Comparison of ENCODE assay signal across 34 cellular contexts in the genomic region with DNA sequence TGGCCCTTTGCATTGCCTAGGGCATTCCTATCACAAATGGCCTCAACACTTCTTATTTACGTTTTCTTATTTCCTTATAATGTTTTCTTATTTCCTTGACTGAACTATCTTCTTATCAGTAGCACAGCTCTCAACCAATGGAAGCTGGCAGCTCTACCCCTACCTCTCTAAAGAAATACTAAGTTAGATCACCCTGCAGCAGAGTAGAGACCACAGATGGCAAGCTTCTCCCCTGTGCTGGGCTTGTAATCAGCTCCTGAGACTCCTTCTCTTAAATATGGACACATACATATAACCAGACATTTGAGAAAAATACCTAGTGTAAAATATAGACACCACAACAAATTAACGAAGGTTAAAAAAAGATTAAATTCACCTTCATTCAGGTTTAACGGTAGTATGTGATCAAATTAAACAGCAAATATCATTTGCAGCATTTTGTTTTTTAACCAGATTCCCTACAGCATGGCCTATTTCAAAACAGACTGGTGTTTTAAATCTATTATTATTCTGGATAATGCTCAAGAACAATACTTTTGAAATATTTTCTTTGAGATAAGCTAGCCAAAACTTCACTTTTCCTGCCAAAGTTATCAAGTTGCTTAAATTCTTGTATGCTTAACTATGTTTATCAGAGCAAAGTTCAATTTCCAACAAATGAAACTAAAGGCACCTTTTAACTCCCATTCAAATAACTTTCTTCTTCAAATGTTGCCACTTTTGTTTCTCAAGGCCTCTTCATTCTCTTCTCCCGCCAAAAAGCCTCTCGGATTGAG. TPM values are rescaled to one million over a fixed set of nuclear protein-coding genes. Genes with fewer than 3 reads are reported as not detected.
DNase-seq lines count a peak whose midpoint lies in the region; FAIRE-seq and TF ChIP-seq lines count a peak whose summit lies in the region.
"Had no signal": no experiment of that assay in that cellular context is flagged by ENCODE, and none has a peak within 500 bp of the region (broad histone marks: within the 10 kb centered on the region; RNA-seq: fewer than 3 reads in every experiment).

No MANE protein-coding gene starts in this region.

- no TSS peak for BruUV-seq in endothelial cell of umbilical vein (replicated peaks; lab: Mats Ljungman, UMichigan)

- H3K27me3 Mint-ChIP-seq in osteocyte (ENCODE audit: unreplicated experiment): no peaks in the 10 kb centered on the region
- H3K27me3 Mint-ChIP-seq: activated CD8-positive, alpha-beta memory T cell treated with anti-CD3 and anti-CD28 coated beads, Interleukin-2, amount 10 ng/mL, durations not matched to agents 7 days and 5 days had no signal

- 36% methylated on average over 5 of the region's 5 CpGs for WGBS in liver
- WGBS in esophagus muscularis mucosa: 86% methylated on average over 5 of the region's 5 CpGs

- H3K9me3 ChIP-seq in endothelial cell of umbilical vein (replicated peaks; ENCODE audit: control insufficient read depth, insufficient read depth, low read length): no peaks in the 10 kb centered on the region
- H3K9me3 ChIP-seq in liver (ENCODE audit: control insufficient read depth in 4 of 4, low read length in 3 of 4): no peaks in the 10 kb centered on the region
- no peaks in the 10 kb centered on the region for H3K9me3 ChIP-seq in tibial artery
- peaks cover 0 to 10% (median 6%) of the 10 kb centered on the region in 4 donors for H3K9me3 ChIP-seq in esophagus muscularis mucosa
- H3K9me3 ChIP-seq: colonic mucosa, MG63, SK-N-SH, upper lobe of left lung had no signal

- H3K9me3 Mint-ChIP-seq in osteocyte (ENCODE audit: unreplicated experiment): peaks cover 14% of the 10 kb centered on the region

- dilution Hi-C loops in endothelial cell of umbilical vein (cut with MboI; ENCODE audit: extremely low pct_ligation_motif_present, low sequenced_read_pairs): no loop called here

- no peak overlapping the region for H3K9ac ChIP-seq in endothelial cell of umbilical vein (replicated peaks; ENCODE audit: extremely low read depth, insufficient read depth, low read length)
- no peak overlapping the region for H3K9ac ChIP-seq in liver (ENCODE audit: low read depth in 1 of 2, low read length in 2 of 2)
- H3K9ac ChIP-seq: parathyroid adenoma, SK-N-SH had no signal

- no peak overlapping the region for H3K4me2 ChIP-seq in endothelial cell of umbilical vein (ENCODE audit: insufficient read depth, low read length)
- H3K4me2 ChIP-seq: SK-N-SH had no signal

- no peak overlapping the region for H3K4me3 ChIP-seq in astrocyte of the cerebellum (ENCODE audit: low read depth, low read length)
- no peak overlapping the region for H3K4me3 ChIP-seq in endothelial cell of umbilical vein (replicated peaks in 1 of 3; ENCODE audit: insufficient read depth in 1 of 3, low read depth in 1 of 3, low read length in 3 of 3)
- H3K4me3 ChIP-seq in liver (ENCODE audit: low read depth in 1 of 3, low read length in 3 of 3): peak overlapping the region in 2 of 3 donors; percentile 16 to 43
- H3K4me3 ChIP-seq in tibial artery: no peak overlapping the region
- no peak overlapping the region for H3K4me3 ChIP-seq in esophagus muscularis mucosa
- H3K4me3 ChIP-seq: breast epithelium, colonic mucosa, MG63, upper lobe of left lung had no signal

- H3K27ac ChIP-seq in endothelial cell of umbilical vein (ENCODE audit: insufficient read depth, low read depth, low read length): no peak overlapping the region
- H3K27ac ChIP-seq in liver (ENCODE audit: low read depth in 1 of 2, low read length in 2 of 2): peak overlapping the region; percentile 33 to 64
- peak overlapping the region; percentile 38 to 69 for H3K27ac ChIP-seq in tibial artery
- H3K27ac ChIP-seq in esophagus muscularis mucosa (replicated peaks in 1 of 4): no peak overlapping the region
- H3K27ac ChIP-seq: C4-2B, colonic mucosa, HL-60, parathyroid adenoma, upper lobe of left lung had no signal

- in situ Hi-C loops in astrocyte of the cerebellum (cut with HindIII; ENCODE audit: low sequenced_read_pairs): loop anchor here (5.0 kb wide), 1 partner anchor 98 kb away; no protein-coding TSS in a partner anchor

- POLR2A ChIA-PET in endothelial cell of umbilical vein (lab: Charles Lee): no interaction called here

- no peak for FAIRE-seq in endothelial cell of umbilical vein (lab: Jason Lieb, UNC)
- FAIRE-seq: GM12892, H54 had no signal

- CTCF ChIA-PET in endothelial cell of umbilical vein (lab: Charles Lee): no interaction called here

- H3K4me1 ChIP-seq in endothelial cell of umbilical vein (ENCODE audit: control insufficient read depth, extremely low read depth, insufficient read depth, low read length) (no peaks in the 10 kb centered on the region), liver (ENCODE audit: control insufficient read depth in 4 of 4, insufficient read depth in 4 of 4, low read length in 3 of 4) (peaks cover 2 to 37% (median 26%) of the 10 kb centered on the region in 4 donors), tibial artery (peaks cover 0 to 49% (median 11%) of the 10 kb centered on the region in 4 donors), esophagus muscularis mucosa (no peaks in the 10 kb centered on the region)
- H3K4me1 ChIP-seq: breast epithelium, colonic mucosa, parathyroid adenoma, upper lobe of left lung had no signal

- peaks cover 10% of the 10 kb centered on the region for H3K4me1 Mint-ChIP-seq in osteocyte (ENCODE audit: unreplicated experiment)
- H3K4me1 Mint-ChIP-seq: activated CD8-positive, alpha-beta memory T cell treated with anti-CD3 and anti-CD28 coated beads, Interleukin-2, amount 10 ng/mL, durations not matched to agents 7 days and 5 days had no signal

- TF ChIP-seq CTCF in astrocyte of the cerebellum (IDR thresholded peaks at IDR 0.05; ENCODE audit: low read depth, low read length, missing control alignments) (no peak), endothelial cell of umbilical vein (IDR thresholded peaks at IDR 0.05; ENCODE audit: extremely low read depth in 1 of 2, insufficient read depth in 1 of 2, low read depth in 1 of 2, low read length in 2 of 2) (no peak), liver (IDR thresholded peaks at IDR 0.05; ENCODE audit: low read depth, low read length, missing input control) (no peak), tibial artery (IDR thresholded peaks at IDR 0.05) (no peak), esophagus muscularis mucosa (IDR thresholded peaks at IDR 0.05) (no peak), GM20000 (IDR thresholded peaks at IDR 0.05; ENCODE audit: extremely low read depth, missing control alignments) (no peak), osteocyte (IDR thresholded peaks at IDR 0.05) (no peak)

- H3K36me3 ChIP-seq in endothelial cell of umbilical vein (ENCODE audit: control insufficient read depth in 2 of 2, extremely low read depth in 1 of 2, insufficient read depth in 2 of 2, low read length in 2 of 2) (no peaks in the 10 kb centered on the region), liver (ENCODE audit: control insufficient read depth in 4 of 4, insufficient read depth in 3 of 4, low read depth in 1 of 4, low read length in 3 of 4) (peaks cover 0 to 10% (median 1%) of the 10 kb centered on the region in 4 donors), tibial artery (no peaks in the 10 kb centered on the region), esophagus muscularis mucosa (no peaks in the 10 kb centered on the region)
- H3K36me3 ChIP-seq: breast epithelium, colonic mucosa, MG63, upper lobe of left lung had no signal

- no peak overlapping the region for H3K27ac Mint-ChIP-seq in osteocyte (ENCODE audit: unreplicated experiment)
- H3K27ac Mint-ChIP-seq: activated CD8-positive, alpha-beta memory T cell treated with anti-CD3 and anti-CD28 coated beads, Interleukin-2, amount 10 ng/mL, durations not matched to agents 7 days and 5 days; T-helper 1 cell treated with Interleukin-12 subunit alpha and Interleukin-12 subunit beta and Interleukin-4 antibody, amounts not matched to agents 30 μg/mL and 1 μg/mL, for 36 hours had no signal

- no peaks in the 10 kb centered on the region for H3K79me2 ChIP-seq in endothelial cell of umbilical vein (ENCODE audit: control insufficient read depth, insufficient read depth, low read length)
- H3K79me2 ChIP-seq: parathyroid adenoma had no signal

- H3K27me3 ChIP-seq in endothelial cell of umbilical vein (ENCODE audit: control insufficient read depth in 2 of 2, insufficient read depth in 2 of 2, low read length in 2 of 2) (no peaks in the 10 kb centered on the region), liver (ENCODE audit: control insufficient read depth in 4 of 4, insufficient read depth in 4 of 4, low read length in 3 of 4) (no peaks in the 10 kb centered on the region), tibial artery (no peaks in the 10 kb centered on the region), esophagus muscularis mucosa (no peaks in the 10 kb centered on the region)
- H3K27me3 ChIP-seq: breast epithelium, colonic mucosa, MG63, upper lobe of left lung had no signal

- H3K4me3 Mint-ChIP-seq in osteocyte (ENCODE audit: unreplicated experiment): no peak overlapping the region
- H3K4me3 Mint-ChIP-seq: activated CD8-positive, alpha-beta memory T cell treated with anti-CD3 and anti-CD28 coated beads, Interleukin-2, amount 10 ng/mL, durations not matched to agents 7 days and 5 days; activated T-cell treated with anti-CD3 and anti-CD28 coated beads, Interleukin-2, amount 50 U/mL, for 4 hours; T-helper 1 cell treated with Interleukin-12 subunit alpha and Interleukin-12 subunit beta and Interleukin-4 antibody, amounts not matched to agents 30 μg/mL and 1 μg/mL, for 36 hours had no signal

- no peak overlapping the region for H2AFZ ChIP-seq in endothelial cell of umbilical vein (ENCODE audit: low read depth, low read length)
- H2AFZ ChIP-seq: parathyroid adenoma had no signal

- TF ChIP-seq POLR2A in endothelial cell of umbilical vein (IDR thresholded peaks at IDR 0.05; ENCODE audit: low read depth, low read length): no peak
- TF ChIP-seq POLR2A in esophagus muscularis mucosa (IDR thresholded peaks at IDR 0.05; ENCODE audit: low read depth): no peak

- intact Hi-C loops in endothelial cell of umbilical vein (cut with micrococcal nuclease) (no loop called here), tibial artery (cut with DNase I; ENCODE audit: low total_unique reads) (no loop called here), esophagus muscularis mucosa (cut with DNase I) (no loop called here)

- H4K20me1 ChIP-seq in endothelial cell of umbilical vein (replicated peaks; ENCODE audit: control insufficient read depth, extremely low read depth, insufficient read depth, low read length): no peaks in the 10 kb centered on the region

- TF ChIP-seq RAD21 in liver (IDR thresholded peaks at IDR 0.05): peak; percentile 13 to 28

- H3K36me3 Mint-ChIP-seq in osteocyte (ENCODE audit: unreplicated experiment): peaks cover 5% of the 10 kb centered on the region

- TF ChIP-seq EP300 in esophagus muscularis mucosa (IDR thresholded peaks at IDR 0.05): no peak

- peak; percentile 63 for DNase-seq in astrocyte of the cerebellum (ENCODE audit: low read depth)
- DNase-seq in endothelial cell of umbilical vein (ENCODE audit: low read depth, low spot score): peak; percentile 59
- no peak for DNase-seq in tibial artery
- DNase-seq in esophagus muscularis mucosa (ENCODE audit: extremely low spot score): no peak
- no peak for DNase-seq in GM20000 (ENCODE audit: low spot score)
- DNase-seq in osteocyte (ENCODE audit: extremely low spot score, unreplicated experiment): no peak
- DNase-seq: activated CD4-positive, alpha-beta T cell treated with anti-CD3 and anti-CD28 coated beads, Interleukin-2, amount 50 U/mL, for 4 hours; activated CD8-positive, alpha-beta memory T cell treated with anti-CD3 and anti-CD28 coated beads, Interleukin-2, amount 10 ng/mL, durations not matched to agents 7 days and 5 days; activated gamma-delta T cell treated with Interleukin-2 at 50 U/mL for 16 hours; activated T-cell treated with anti-CD3 and anti-CD28 coated beads, Interleukin-2, amount 50 U/mL, for 4 hours; colonic mucosa; COR-L47; DMS53; effector CD4-positive, alpha-beta T cell; foreskin melanocyte; KG1; kidney glomerular epithelial cell; mammary epithelial cell; MG63; NCI-H1417 treated with DMSO at 0.1 percent for 48 hours; NCI-H2029 treated with DMSO at 0.1 percent for 48 hours; NCI-H226; SK-N-SH; stimulated activated CD4-positive, alpha-beta T cell treated with anti-CD3 and anti-CD28 coated beads, Interleukin-4, amount 100 ng/mL, for 24 hours; substantia nigra; upper lobe of left lung had no signal

- H3K9me1 ChIP-seq in endothelial cell of umbilical vein (replicated peaks; ENCODE audit: control insufficient read depth, extremely low read depth, insufficient read depth, low read length): no peaks in the 10 kb centered on the region

RNA-seq across cellular contexts. Expression of a gene that starts 54.3 kb away (rescaled TPM):
- 7.5 and 8.0 TPM in 2 replicates for total RNA-seq in endothelial cell of umbilical vein
- polyA plus RNA-seq in endothelial cell of umbilical vein: 0.97 and 1.7 TPM in 2 replicates
- polyA plus RNA-seq in endothelial cell of umbilical vein (2011; cell fraction: cytosol; rRNA removed): 1.3 TPM in 2 replicates
- 1.9 and 2.4 TPM in 2 replicates for polyA plus RNA-seq in endothelial cell of umbilical vein (2011; cell fraction: nucleus; rRNA removed)
- polyA plus RNA-seq in endothelial cell of umbilical vein (2012): 6.7 and 10.8 TPM in 2 replicates
- polyA minus RNA-seq in endothelial cell of umbilical vein: 4.9 and 8.9 TPM in 2 replicates
- polyA minus RNA-seq in endothelial cell of umbilical vein (2011; cell fraction: cytosol; rRNA and poly(A)+ RNA removed): 6.6 TPM
- 11.3 and 11.9 TPM in 2 replicates for polyA minus RNA-seq in endothelial cell of umbilical vein (2011; cell fraction: nucleus; rRNA and poly(A)+ RNA removed)
- 100 to 1,000 TPM in 1 of 2 donors, 1 to 10 TPM in 1; 7.7 to 235 TPM for total RNA-seq in liver
- 10 to 100 TPM; 24.7 to 25.7 TPM for polyA plus RNA-seq in liver
- 10 to 100 TPM; 22.4 to 27.8 (median 23.9) TPM for total RNA-seq in esophagus muscularis mucosa
- total RNA-seq in osteocyte: 24.4 and 26.5 TPM in 2 replicates

Comparison
In these comparisons a context has a peak if more than half of its experiments do, and no peak if none do; other contexts are left out.
1. DNase-seq: peak in astrocyte of the cerebellum (single experiment) and endothelial cell of umbilical vein (single experiment); none in tibial artery (0 of 2), esophagus muscularis mucosa (single experiment), GM20000 (single experiment) and osteocyte (single experiment).
2. H3K4me3 ChIP-seq: peak in liver (2 of 3); none in astrocyte of the cerebellum (single experiment), endothelial cell of umbilical vein (0 of 3), tibial artery (0 of 2) and esophagus muscularis mucosa (0 of 4).
3. H3K27ac ChIP-seq: peak in liver (2 of 2) and tibial artery (2 of 2); none in endothelial cell of umbilical vein (single experiment) and esophagus muscularis mucosa (0 of 4).